32 cellular contexts compared by ENCODE assay signal in genomic region chr3:121897296-121897695, GRCh38. TPM values are rescaled to one million over a fixed set of nuclear protein-coding genes. Genes with fewer than 3 reads are reported as not detected.
"Had no signal": no experiment of that assay in that cellular context is flagged by ENCODE, and none has a peak within 500 bp of the region (broad histone marks: within the 10 kb centered on the region; RNA-seq: fewer than 3 reads in every experiment).

No MANE protein-coding gene starts in this region.

- H3K27ac Mint-ChIP-seq: activated CD4-positive, alpha-beta memory T cell treated with anti-CD3 and anti-CD28 coated beads for 36 hours; activated CD4-positive, alpha-beta T cell treated with anti-CD3 and anti-CD28 coated beads for 36 hours; activated CD4-positive, alpha-beta T cell treated with anti-CD3 and anti-CD28 coated beads, Interleukin-2, amount 10 ng/mL, durations not matched to agents 24 days and 14 days; activated naive CD4-positive, alpha-beta T cell treated with anti-CD3 and anti-CD28 coated beads, Interleukin-2, amount 10 ng/mL, durations not matched to agents 7 days and 5 days; activated naive CD4-positive, alpha-beta T cell treated with anti-CD3 and anti-CD28 coated beads, Interleukin-2, amount 50 U/mL, for 72 hours; activated naive CD8-positive, alpha-beta T cell treated with anti-CD3 and anti-CD28 coated beads, Interleukin-2, amount 10 ng/mL, durations not matched to agents 7 days and 5 days; activated T-cell treated with anti-CD3 and anti-CD28 coated beads, Interleukin-2, amount 50 U/mL, for 24 hours; activated T-cell treated with anti-CD3 and anti-CD28 coated beads, Interleukin-2, amount 50 U/mL, for 72 hours; brain; dendritic cell treated with granulocyte-macrophage colony-stimulating factor and Interleukin-4, amounts not matched to agents 40 ng/mL and 50 ng/mL, for 4 days; endodermal cell; T-cell; T-helper 1 cell treated with Interleukin-12 subunit alpha and Interleukin-12 subunit beta and Interleukin-4 antibody, amounts not matched to agents 30 μg/mL and 1 μg/mL, for 36 hours; T-helper 2 cell treated with Interferon-gamma antibody and Interleukin-4, amounts not matched to agents 5 μg/mL and 100 μg/mL, for 36 hours had no signal

- H3K27me3 Mint-ChIP-seq: activated CD4-positive, alpha-beta memory T cell treated with anti-CD3 and anti-CD28 coated beads for 36 hours; activated CD4-positive, alpha-beta T cell treated with anti-CD3 and anti-CD28 coated beads for 36 hours; activated CD4-positive, alpha-beta T cell treated with anti-CD3 and anti-CD28 coated beads, Interleukin-2, amount 10 ng/mL, durations not matched to agents 24 days and 14 days; activated naive CD4-positive, alpha-beta T cell treated with anti-CD3 and anti-CD28 coated beads, Interleukin-2, amount 10 ng/mL, durations not matched to agents 7 days and 5 days; activated naive CD8-positive, alpha-beta T cell treated with anti-CD3 and anti-CD28 coated beads, Interleukin-2, amount 10 ng/mL, durations not matched to agents 7 days and 5 days; activated T-cell treated with anti-CD3 and anti-CD28 coated beads, Interleukin-2, amount 50 U/mL, for 24 hours; brain; central memory CD8-positive, alpha-beta T cell; dendritic cell treated with granulocyte-macrophage colony-stimulating factor and Interleukin-4, amounts not matched to agents 40 ng/mL and 50 ng/mL, for 4 days; T-cell had no signal

- H3K27me3 ChIP-seq: ascending aorta, breast epithelium, dorsolateral prefrontal cortex, esophagus squamous epithelium, gastroesophageal sphincter, heart right ventricle had no signal

- H3K4me1 Mint-ChIP-seq: activated CD4-positive, alpha-beta T cell treated with anti-CD3 and anti-CD28 coated beads for 36 hours; activated CD4-positive, alpha-beta T cell treated with anti-CD3 and anti-CD28 coated beads, Interleukin-2, amount 10 ng/mL, durations not matched to agents 24 days and 14 days; activated naive CD4-positive, alpha-beta T cell treated with anti-CD3 and anti-CD28 coated beads, Interleukin-2, amount 10 ng/mL, durations not matched to agents 7 days and 5 days; activated naive CD8-positive, alpha-beta T cell treated with anti-CD3 and anti-CD28 coated beads, Interleukin-2, amount 10 ng/mL, durations not matched to agents 7 days and 5 days; central memory CD8-positive, alpha-beta T cell; T-cell had no signal

- H3K4me3 ChIP-seq: ascending aorta, breast epithelium, coronary artery, dorsolateral prefrontal cortex, esophagus squamous epithelium, gastroesophageal sphincter, heart right ventricle had no signal

- H3K9me3 ChIP-seq: ascending aorta, breast epithelium, esophagus squamous epithelium, gastroesophageal sphincter, heart right ventricle had no signal

- H3K36me3 Mint-ChIP-seq: activated naive CD4-positive, alpha-beta T cell treated with anti-CD3 and anti-CD28 coated beads, Interleukin-2, amount 50 U/mL, for 72 hours had no signal

- H3K27ac ChIP-seq: ascending aorta, breast epithelium, coronary artery, dorsolateral prefrontal cortex, epithelial cell of prostate, esophagus squamous epithelium, gastroesophageal sphincter, heart right ventricle had no signal

- H3K9me3 Mint-ChIP-seq: activated CD4-positive, alpha-beta memory T cell treated with anti-CD3 and anti-CD28 coated beads for 36 hours; activated CD4-positive, alpha-beta T cell treated with anti-CD3 and anti-CD28 coated beads, Interleukin-2, amount 10 ng/mL, durations not matched to agents 24 days and 14 days; activated naive CD4-positive, alpha-beta T cell treated with anti-CD3 and anti-CD28 coated beads, Interleukin-2, amount 10 ng/mL, durations not matched to agents 7 days and 5 days; activated naive CD4-positive, alpha-beta T cell treated with anti-CD3 and anti-CD28 coated beads, Interleukin-2, amount 50 U/mL, for 72 hours; activated T-cell treated with anti-CD3 and anti-CD28 coated beads, Interleukin-2, amount 50 U/mL, for 24 hours; activated T-cell treated with anti-CD3 and anti-CD28 coated beads, Interleukin-2, amount 50 U/mL, for 72 hours; central memory CD8-positive, alpha-beta T cell; dendritic cell treated with granulocyte-macrophage colony-stimulating factor and Interleukin-4, amounts not matched to agents 40 ng/mL and 50 ng/mL, for 4 days; T-cell; T-helper 1 cell treated with Interleukin-12 subunit alpha and Interleukin-12 subunit beta and Interleukin-4 antibody, amounts not matched to agents 30 μg/mL and 1 μg/mL, for 36 hours; T-helper 2 cell treated with Interferon-gamma antibody and Interleukin-4, amounts not matched to agents 5 μg/mL and 100 μg/mL, for 36 hours had no signal

- DNase-seq: activated CD4-positive, alpha-beta memory T cell treated with anti-CD3 and anti-CD28 coated beads for 36 hours; activated CD4-positive, alpha-beta T cell treated with anti-CD3 and anti-CD28 coated beads for 36 hours; activated CD4-positive, alpha-beta T cell treated with anti-CD3 and anti-CD28 coated beads, Interleukin-2, amount 10 ng/mL, durations not matched to agents 24 days and 14 days; activated CD4-positive, CD25-positive, alpha-beta regulatory T cell; activated CD4-positive, CD25-positive, alpha-beta regulatory T cell treated with anti-CD3 and anti-CD28 coated beads, Interleukin-2, amount 50 U/mL, for 72 hours; activated CD8-positive, alpha-beta memory T cell treated with anti-CD3 and anti-CD28 coated beads, Interleukin-2, amount 50 U/mL, for 48 hours; activated gamma-delta T cell; activated naive CD4-positive, alpha-beta T cell; activated naive CD4-positive, alpha-beta T cell treated with anti-CD3 and anti-CD28 coated beads, Interleukin-2, amount 10 ng/mL, durations not matched to agents 7 days and 5 days; activated naive CD8-positive, alpha-beta T cell treated with anti-CD3 and anti-CD28 coated beads, Interleukin-2, amount 10 ng/mL, durations not matched to agents 7 days and 5 days; activated T-cell treated with anti-CD3 and anti-CD28 coated beads for 4 hours; activated T-cell treated with anti-CD3 and anti-CD28 coated beads, Interleukin-2, amount 50 U/mL, for 24 hours; activated T-cell treated with anti-CD3 and anti-CD28 coated beads, Interleukin-2, amount 50 U/mL, for 72 hours; dorsolateral prefrontal cortex; effector memory CD4-positive, alpha-beta T cell; endodermal cell; esophagus squamous epithelium; foreskin melanocyte; heart right ventricle; T-cell; T1000 had no signal

- H3K4me1 ChIP-seq: ascending aorta had no signal

- ATAC-seq: activated CD4-positive, alpha-beta T cell treated with anti-CD3 and anti-CD28 coated beads for 36 hours; activated naive CD4-positive, alpha-beta T cell treated with anti-CD3 and anti-CD28 coated beads, Interleukin-2, amount 50 U/mL, for 72 hours; activated T-cell treated with anti-CD3 and anti-CD28 coated beads, Interleukin-2, amount 50 U/mL, for 72 hours; gastroesophageal sphincter; heart right ventricle; T-cell had no signal

- H3K4me3 Mint-ChIP-seq: activated CD4-positive, alpha-beta memory T cell treated with anti-CD3 and anti-CD28 coated beads for 36 hours; activated CD4-positive, alpha-beta T cell treated with anti-CD3 and anti-CD28 coated beads for 36 hours; activated CD4-positive, alpha-beta T cell treated with anti-CD3 and anti-CD28 coated beads, Interleukin-2, amount 10 ng/mL, durations not matched to agents 24 days and 14 days; activated naive CD4-positive, alpha-beta T cell treated with anti-CD3 and anti-CD28 coated beads, Interleukin-2, amount 10 ng/mL, durations not matched to agents 7 days and 5 days; activated naive CD8-positive, alpha-beta T cell treated with anti-CD3 and anti-CD28 coated beads, Interleukin-2, amount 10 ng/mL, durations not matched to agents 7 days and 5 days; activated T-cell treated with anti-CD3 and anti-CD28 coated beads, Interleukin-2, amount 50 U/mL, for 24 hours; activated T-cell treated with anti-CD3 and anti-CD28 coated beads, Interleukin-2, amount 50 U/mL, for 72 hours; brain; central memory CD8-positive, alpha-beta T cell; dendritic cell treated with granulocyte-macrophage colony-stimulating factor and Interleukin-4, amounts not matched to agents 40 ng/mL and 50 ng/mL, for 4 days; endodermal cell; T-cell; T-helper 1 cell treated with Interleukin-12 subunit alpha and Interleukin-12 subunit beta and Interleukin-4 antibody, amounts not matched to agents 30 μg/mL and 1 μg/mL, for 36 hours; T-helper 2 cell treated with Interferon-gamma antibody and Interleukin-4, amounts not matched to agents 5 μg/mL and 100 μg/mL, for 36 hours had no signal

- H3K36me3 ChIP-seq: ascending aorta, breast epithelium, esophagus squamous epithelium, gastroesophageal sphincter had no signal

RNA-seq across cellular contexts. Expression of gene SLC15A2, which starts 3.1 kb away (rescaled TPM):
- total RNA-seq: ascending aorta had no signal
